28 cellular contexts compared by ENCODE assay signal in the genomic region with DNA sequence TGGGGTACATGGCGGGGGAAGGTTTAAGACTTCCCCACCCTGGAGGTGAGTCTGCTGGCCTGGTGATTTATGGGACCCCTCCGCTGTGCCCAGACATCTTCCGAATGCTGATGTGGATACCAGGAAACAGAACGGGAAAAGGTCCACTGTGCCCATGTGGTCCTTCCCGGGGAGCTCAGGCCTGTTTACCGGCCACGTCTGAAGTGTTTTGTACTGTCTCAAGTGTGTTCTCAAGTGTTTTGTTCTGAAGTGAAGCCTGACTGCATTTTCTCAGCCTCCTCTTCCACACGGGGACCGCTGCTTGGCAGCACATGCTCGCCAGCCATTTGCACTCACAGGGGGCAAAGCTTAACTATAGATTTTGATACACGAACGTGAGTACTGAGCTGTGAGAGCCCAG.
"Had no signal": no experiment of that assay in that cellular context is flagged by ENCODE, and none has a peak within 500 bp of the region (broad histone marks: within the 10 kb centered on the region; RNA-seq: fewer than 3 reads in every experiment).

No MANE protein-coding gene starts in this region.

- H3K27ac ChIP-seq: brain microvascular endothelial cell, cardiac muscle cell, RWPE1, SJSA1 had no signal

- H3K4me3 Mint-ChIP-seq: activated CD8-positive, alpha-beta T cell treated with anti-CD3 and anti-CD28 coated beads for 36 hours; activated naive CD4-positive, alpha-beta T cell treated with anti-CD3 and anti-CD28 coated beads, Interleukin-2, amount 10 ng/mL, durations not matched to agents 7 days and 5 days; activated naive CD8-positive, alpha-beta T cell treated with anti-CD3 and anti-CD28 coated beads for 36 hours; activated T-cell treated with anti-CD3 and anti-CD28 coated beads, Interleukin-2, amount 50 U/mL, for 72 hours; T-helper 1 cell treated with Interleukin-12 subunit alpha and Interleukin-12 subunit beta and Interleukin-4 antibody, amounts not matched to agents 30 μg/mL and 1 μg/mL, for 36 hours had no signal

- ATAC-seq: activated CD4-positive, CD25-positive, alpha-beta regulatory T cell treated with anti-CD3 and anti-CD28 coated beads, Interleukin-2, amount 50 U/mL, for 24 hours; activated CD8-positive, alpha-beta T cell treated with anti-CD3 and anti-CD28 coated beads for 36 hours; activated T-cell treated with anti-CD3 and anti-CD28 coated beads, Interleukin-2, amount 50 U/mL, for 72 hours; Panc1; SK-N-SH treated with all-trans-retinoic acid at 6 μM for 48 hours had no signal

- H3K36me3 Mint-ChIP-seq: activated naive CD4-positive, alpha-beta T cell treated with anti-CD3 and anti-CD28 coated beads, Interleukin-2, amount 10 ng/mL, durations not matched to agents 7 days and 5 days; activated naive CD8-positive, alpha-beta T cell treated with anti-CD3 and anti-CD28 coated beads for 36 hours had no signal

- DNase-seq: activated CD4-positive, alpha-beta T cell treated with anti-CD3 and anti-CD28 coated beads for 4 hours; activated CD8-positive, alpha-beta memory T cell treated with anti-CD3 and anti-CD28 coated beads, Interleukin-2, amount 50 U/mL, for 4 hours; activated CD8-positive, alpha-beta T cell treated with anti-CD3 and anti-CD28 coated beads for 36 hours; activated gamma-delta T cell treated with Interleukin-2 at 50 U/mL for 16 hours; activated naive CD4-positive, alpha-beta T cell treated with anti-CD3 and anti-CD28 coated beads, Interleukin-2, amount 10 ng/mL, durations not matched to agents 7 days and 5 days; activated naive CD8-positive, alpha-beta T cell treated with anti-CD3 and anti-CD28 coated beads for 36 hours; activated T-cell treated with anti-CD3 and anti-CD28 coated beads, Interleukin-2, amount 50 U/mL, for 72 hours; brain microvascular endothelial cell; Kasumi-1; NCI-H1105 treated with DMSO at 0.1 percent for 48 hours; NCI-H1436 treated with DMSO at 0.1 percent for 48 hours; NCI-H187; NCI-H2081; NCI-H2171; NCI-H226; NCI-H526; NCI-H774; NK-92 treated with Interleukin-12 subunit alpha and Interleukin-12 subunit beta, amount 100 ng/mL, for 24 hours; OCI-M1; Right ventricle myocardium superior had no signal

- H3K27me3 ChIP-seq: brain microvascular endothelial cell, cardiac muscle cell had no signal

- H3K9me3 Mint-ChIP-seq: activated naive CD4-positive, alpha-beta T cell treated with anti-CD3 and anti-CD28 coated beads, Interleukin-2, amount 10 ng/mL, durations not matched to agents 7 days and 5 days; activated T-helper 2 cell treated with anti-CD3 and anti-CD28 coated beads, Interferon-gamma antibody, Interleukin-2, Interleukin-4, amounts not matched to agents 10 μg/mL and 5 μg/mL and 100 μg/mL, durations not matched to agents 14 hours and 24 hours and 36 hours; T-helper 1 cell treated with Interleukin-12 subunit alpha and Interleukin-12 subunit beta and Interleukin-4 antibody, amounts not matched to agents 30 μg/mL and 1 μg/mL, for 36 hours had no signal

- H3K4me1 ChIP-seq: SJSA1 had no signal

- H3K9me3 ChIP-seq: SJSA1 had no signal

- H3K4me1 Mint-ChIP-seq: activated naive CD4-positive, alpha-beta T cell treated with anti-CD3 and anti-CD28 coated beads, Interleukin-2, amount 10 ng/mL, durations not matched to agents 7 days and 5 days had no signal

- H3K27ac Mint-ChIP-seq: activated CD8-positive, alpha-beta T cell treated with anti-CD3 and anti-CD28 coated beads for 36 hours; activated naive CD4-positive, alpha-beta T cell treated with anti-CD3 and anti-CD28 coated beads, Interleukin-2, amount 10 ng/mL, durations not matched to agents 7 days and 5 days; activated naive CD8-positive, alpha-beta T cell treated with anti-CD3 and anti-CD28 coated beads for 36 hours; activated T-cell treated with anti-CD3 and anti-CD28 coated beads, Interleukin-2, amount 50 U/mL, for 72 hours; activated T-helper 2 cell treated with anti-CD3 and anti-CD28 coated beads, Interferon-gamma antibody, Interleukin-2, Interleukin-4, amounts not matched to agents 10 μg/mL and 5 μg/mL and 100 μg/mL, durations not matched to agents 14 hours and 24 hours and 36 hours; T-helper 1 cell treated with Interleukin-12 subunit alpha and Interleukin-12 subunit beta and Interleukin-4 antibody, amounts not matched to agents 30 μg/mL and 1 μg/mL, for 36 hours had no signal

- H3K27me3 Mint-ChIP-seq: activated naive CD4-positive, alpha-beta T cell treated with anti-CD3 and anti-CD28 coated beads, Interleukin-2, amount 10 ng/mL, durations not matched to agents 7 days and 5 days had no signal

- H3K4me3 ChIP-seq: cardiac muscle cell, SJSA1 had no signal

- H3K36me3 ChIP-seq: brain microvascular endothelial cell, cardiac muscle cell, SJSA1 had no signal
